In genomic region chr13:113818700-113819295, GRCh38 we compare ENCODE assay signal across 19 cellular contexts. TPM values are rescaled to one million over a fixed set of nuclear protein-coding genes. Genes with fewer than 3 reads are reported as not detected.
DNase-seq lines count a peak whose midpoint lies in the region; ATAC-seq and TF ChIP-seq lines count a peak whose summit lies in the region.
"Had no signal": no experiment of that assay in that cellular context is flagged by ENCODE, and none has a peak within 500 bp of the region (broad histone marks: within the 10 kb centered on the region; RNA-seq: fewer than 3 reads in every experiment).

No MANE protein-coding gene starts in this region.

- H3K23ac ChIP-seq in trophoblast cell (ENCODE audit: low read length): no peak overlapping the region

- H3K27ac ChIP-seq in heart right ventricle: peak overlapping the region in 5 of 10 donors; percentile 0 to 82 (median 78)
- peak overlapping the region; percentile 87 to 91 (median 88) for H3K27ac ChIP-seq in esophagus muscularis mucosa (replicated peaks in 1 of 4)
- H3K27ac ChIP-seq in trophoblast cell (ENCODE audit: low read depth, low read length): no peak overlapping the region
- H3K27ac ChIP-seq in vagina: peak overlapping the region; percentile 93
- H3K27ac ChIP-seq: HL-60 had no signal

- ATAC-seq in Right ventricle myocardium superior (ENCODE audit: poor library complexity): no peak
- ATAC-seq in heart right ventricle: no peak
- no peak for ATAC-seq in HG03175 (IDR thresholded peaks at IDR 0.05; ENCODE audit: unreplicated experiment)
- ATAC-seq in GM21717 (IDR thresholded peaks at IDR 0.05; ENCODE audit: unreplicated experiment): no peak

- intact Hi-C loops in Right ventricle myocardium superior (cut with DNase I) (loop anchor here (5.0 kb wide), 3 partner anchors 69 to 129 kb away; no protein-coding TSS in a partner anchor), heart right ventricle (cut with DNase I) (loop anchor here in 9 of 10 donors (5.0 kb wide), 5 partner anchors 44 to 409 kb away; partner anchors contain the start of gene GAS6 (in 1 of the 9)), esophagus muscularis mucosa (cut with DNase I) (loop anchor here (5.0 kb wide), 1 partner anchor 409 kb away; no protein-coding TSS in a partner anchor), vagina (cut with DNase I) (no loop called here)

- no peak overlapping the region for H4K12ac ChIP-seq in trophoblast cell (ENCODE audit: low read depth, low read length)

- H3K18ac ChIP-seq in trophoblast cell (ENCODE audit: low read length): no peak overlapping the region

- H2BK120ac ChIP-seq in trophoblast cell (ENCODE audit: insufficient read depth, low read length, poor library complexity): no peak overlapping the region

- H2BK12ac ChIP-seq in trophoblast cell (ENCODE audit: low read length): no peak overlapping the region

- no peak overlapping the region for H2AFZ ChIP-seq in trophoblast cell (ENCODE audit: insufficient read depth, low read length, poor library complexity)

- DNase-seq in Right ventricle myocardium superior (peak; percentile 43), heart right ventricle (no peak), esophagus muscularis mucosa (ENCODE audit: extremely low spot score) (no peak), trophoblast cell (no peak), vagina (ENCODE audit: extremely low spot score in 2 of 2) (no peak), RPMI8226 (no peak)
- DNase-seq: 8988T; C1 segment of cervical spinal cord; H9; KG1; NCI-H1092; NCI-H1694; NCI-H2107; NCI-H345; NCI-H69; NK-92 treated with Interleukin-12 subunit alpha and Interleukin-12 subunit beta, amount 100 ng/mL, for 24 hours had no signal

- H3K79me2 ChIP-seq in trophoblast cell (ENCODE audit: control insufficient read depth, insufficient read depth, low read length, poor library complexity): no peaks in the 10 kb centered on the region

- no peak overlapping the region for H3K9ac ChIP-seq in trophoblast cell (ENCODE audit: low read length)

- no peak overlapping the region for H2BK5ac ChIP-seq in trophoblast cell (ENCODE audit: low read depth, low read length, poor library complexity)

- TF ChIP-seq CTCF in heart right ventricle (IDR thresholded peaks at IDR 0.05): no peak
- TF ChIP-seq CTCF in esophagus muscularis mucosa (IDR thresholded peaks at IDR 0.05): no peak
- no peak for TF ChIP-seq CTCF in vagina (IDR thresholded peaks at IDR 0.05)

- H3K9me3 ChIP-seq in heart right ventricle (no peaks in the 10 kb centered on the region), esophagus muscularis mucosa (no peaks in the 10 kb centered on the region), trophoblast cell (ENCODE audit: insufficient read depth, low read depth, low read length) (peaks cover 2% of the 10 kb centered on the region), vagina (no peaks in the 10 kb centered on the region)

- H3K36me3 ChIP-seq in heart right ventricle: peaks cover 0 to 30% (median 20%) of the 10 kb centered on the region in 9 donors
- peaks cover 14 to 34% (median 25%) of the 10 kb centered on the region in 4 donors for H3K36me3 ChIP-seq in esophagus muscularis mucosa
- peaks cover 0 to 5% of the 10 kb centered on the region in 2 experiments for H3K36me3 ChIP-seq in trophoblast cell (ENCODE audit: control insufficient read depth in 1 of 2, insufficient read depth in 2 of 2, low read length in 2 of 2)
- peaks cover 0 to 18% of the 10 kb centered on the region in 2 donors for H3K36me3 ChIP-seq in vagina

- WGBS in heart right ventricle, 2 donors: 91 to 93% methylated on average over 26 of the region's 26 CpGs
- WGBS in esophagus muscularis mucosa: 89% methylated on average over 22 of the region's 26 CpGs
- WGBS in trophoblast cell (ENCODE audit: extremely low coverage, insufficient coverage, insufficient read length): no CpG with 5 or more reads among the region's 26 CpGs

- no peak overlapping the region for H3K4me2 ChIP-seq in trophoblast cell (ENCODE audit: low read length)

- no peak for TF ChIP-seq EP300 in esophagus muscularis mucosa (IDR thresholded peaks at IDR 0.05)

- no peak overlapping the region for H2AK5ac ChIP-seq in trophoblast cell (ENCODE audit: low read length)

- H3K4me3 ChIP-seq in heart right ventricle: peak overlapping the region in 1 of 10 donors; percentile 31
- no peak overlapping the region for H3K4me3 ChIP-seq in esophagus muscularis mucosa
- no peak overlapping the region for H3K4me3 ChIP-seq in trophoblast cell (ENCODE audit: low read depth, low read length)
- no peak overlapping the region for H3K4me3 ChIP-seq in vagina

- peaks cover 19% of the 10 kb centered on the region for H3K79me1 ChIP-seq in trophoblast cell (ENCODE audit: low read length)

- no peak for TF ChIP-seq POLR2A in esophagus muscularis mucosa (IDR thresholded peaks at IDR 0.05; ENCODE audit: low read depth)
- TF ChIP-seq POLR2A in vagina (IDR thresholded peaks at IDR 0.05): no peak

- H3K27me3 ChIP-seq in heart right ventricle (no peaks in the 10 kb centered on the region), esophagus muscularis mucosa (no peaks in the 10 kb centered on the region), trophoblast cell (ENCODE audit: insufficient read depth, low read length) (no peaks in the 10 kb centered on the region), vagina (no peaks in the 10 kb centered on the region)

- H3K4me1 ChIP-seq in heart right ventricle: peaks cover 53 to 81% (median 60%) of the 10 kb centered on the region in 9 donors
- H3K4me1 ChIP-seq in esophagus muscularis mucosa: peaks cover 67 to 94% (median 88%) of the 10 kb centered on the region in 4 donors
- peaks cover 15 to 20% of the 10 kb centered on the region in 2 experiments for H3K4me1 ChIP-seq in trophoblast cell (ENCODE audit: control insufficient read depth in 1 of 2, insufficient read depth in 2 of 2, low read length in 2 of 2)
- peaks cover 65% of the 10 kb centered on the region for H3K4me1 ChIP-seq in vagina

- no peak overlapping the region for H4K8ac ChIP-seq in trophoblast cell (ENCODE audit: low read depth, low read length)

- H3K4ac ChIP-seq in trophoblast cell (ENCODE audit: low read depth, low read length): no peak overlapping the region

- no peak overlapping the region for H3K14ac ChIP-seq in trophoblast cell (ENCODE audit: low read length)

- peak overlapping the region; percentile 47 for H4K91ac ChIP-seq in trophoblast cell (ENCODE audit: low read depth, low read length)

RNA-seq across cellular contexts. Expression of gene GAS6, which starts 45.1 kb away (rescaled TPM):
- 181 TPM for total RNA-seq in Right ventricle myocardium superior
- 100 to 1,000 TPM; 146 to 223 (median 174) TPM for total RNA-seq in heart right ventricle
- polyA plus RNA-seq in heart right ventricle: 100 to 1,000 TPM; 113 to 280 TPM
- total RNA-seq in esophagus muscularis mucosa: 100 to 1,000 TPM; 241 to 459 (median 346) TPM
- 15.7 and 17.6 TPM in 2 replicates for polyA plus RNA-seq in trophoblast cell (2013)
- total RNA-seq in vagina: 215 TPM

RNA-seq across cellular contexts. Expression of gene TMEM255B, which starts 59.8 kb away (rescaled TPM):
- 6.9 TPM for total RNA-seq in Right ventricle myocardium superior
- 10 to 100 TPM in 2 of 10 donors, 1 to 10 TPM in 8; 2.4 to 11.1 (median 5.5) TPM for total RNA-seq in heart right ventricle
- 10 to 100 TPM in 1 of 2 donors, 1 to 10 TPM in 1; 8.6 to 12.9 TPM for polyA plus RNA-seq in heart right ventricle
- total RNA-seq in esophagus muscularis mucosa: 10 to 100 TPM in 3 of 4 donors, 1 to 10 TPM in 1; 4.1 to 12.3 (median 10.7) TPM
- polyA plus RNA-seq in trophoblast cell (2013): 0.75 and 0.83 TPM in 2 replicates
- 6.4 TPM for total RNA-seq in vagina
